8 cellular contexts compared by ENCODE assay signal in genomic region chr6:31462964-31463940, GRCh38. TPM values are rescaled to one million over a fixed set of nuclear protein-coding genes. Genes with fewer than 3 reads are reported as not detected.
DNase-seq lines count a peak whose midpoint lies in the region; ATAC-seq, FAIRE-seq and TF ChIP-seq lines count a peak whose summit lies in the region.

No MANE protein-coding gene starts in this region.

- CTCF ChIA-PET in HEK293T (lab: Yijun Ruan, JAX), result interaction anchor here (0.5 to 1.1 kb wide), 3 partner anchors 97 to 558 kb away, joined by 3 read pairs; no protein-coding TSS in a partner anchor

- peak; percentile 69 for FAIRE-seq in keratinocyte (lab: Jason Lieb, UNC)

- H3K4me3 ChIP-seq in keratinocyte (ENCODE audit: control insufficient read depth in 2 of 3, extremely low read depth in 1 of 3, insufficient read depth in 2 of 3, low read depth in 1 of 3, low read length in 3 of 3), result peak overlapping the region; percentile 45 to 69 (median 51)

- TF ChIP-seq CTCF in GM10266 (IDR thresholded peaks at IDR 0.05; ENCODE audit: control insufficient read depth, insufficient read depth, low read depth, missing control alignments) (no peak), keratinocyte (optimal IDR thresholded peaks at IDR 0.05 in 1 of 3, IDR thresholded peaks at IDR 0.05 in 1 of 3, conservative IDR thresholded peaks at IDR 0.05 in 1 of 3; ENCODE audit: extremely low read depth in 1 of 3, insufficient read depth in 2 of 3, low read length in 3 of 3) (no peak)

- ATAC-seq in HG03039 (IDR thresholded peaks at IDR 0.05; ENCODE audit: unreplicated experiment), result no peak

- H2AFZ ChIP-seq in keratinocyte (ENCODE audit: control insufficient read depth, low read length), result peak overlapping the region; percentile 91

- H3K9me1 ChIP-seq in keratinocyte (ENCODE audit: control insufficient read depth, extremely low read depth, insufficient read depth, low read length), result no peaks in the 10 kb centered on the region

- peak overlapping the region; percentile 70 for H3K27ac ChIP-seq in keratinocyte (ENCODE audit: control insufficient read depth, insufficient read depth, low read length)

- peaks cover 14% of the 10 kb centered on the region for H3K4me1 ChIP-seq in keratinocyte (ENCODE audit: control insufficient read depth, extremely low read depth, insufficient read depth, low read length)

- H3K36me3 ChIP-seq in keratinocyte (ENCODE audit: control insufficient read depth in 2 of 2, extremely low read depth in 1 of 2, insufficient read depth in 2 of 2, low read length in 2 of 2), result no peaks in the 10 kb centered on the region

- peak; percentile 94 for DNase-seq in GM10266 (ENCODE audit: extremely low spot score)
- DNase-seq in HEK293T (ENCODE audit: extremely low spot score), result peak; percentile 92
- DNase-seq in NCI-H1436 (lab: John Stamatoyannopoulos, UW), result peak; percentile 75
- DNase-seq in activated CD4-positive, alpha-beta T cell treated with anti-CD3 and anti-CD28 coated beads for 24 hours (ENCODE audit: low read depth in 2 of 2), result peak; percentile 79 to 84
- DNase-seq in cerebellum (ENCODE audit: low spot score), result peak; percentile 95
- DNase-seq in keratinocyte (ENCODE audit: low read depth, low spot score), result peak; percentile 69
- peak; percentile 79 for DNase-seq in stimulated activated CD4-positive, alpha-beta T cell treated with anti-CD3 and anti-CD28 coated beads, Interleukin-12 subunit alpha, Interleukin-12 subunit beta, amount 100 ng/mL, for 4 hours

- no peaks in the 10 kb centered on the region for H3K9me3 ChIP-seq in keratinocyte (ENCODE audit: control insufficient read depth, low read depth, low read length)

- peak overlapping the region; percentile 86 for H3K4me2 ChIP-seq in keratinocyte (ENCODE audit: control insufficient read depth, extremely low read depth, insufficient read depth, low read depth, low read length)

- peak overlapping the region; percentile 74 for H3K9ac ChIP-seq in keratinocyte (ENCODE audit: control insufficient read depth, extremely low read depth, insufficient read depth, low read length)

- no peaks in the 10 kb centered on the region for H3K79me2 ChIP-seq in keratinocyte (ENCODE audit: control insufficient read depth, insufficient read depth, low read length)

- no peaks in the 10 kb centered on the region for H4K20me1 ChIP-seq in keratinocyte (ENCODE audit: control insufficient read depth, extremely low read depth, insufficient read depth, low read length)

- no peaks in the 10 kb centered on the region for H3K27me3 ChIP-seq in keratinocyte (ENCODE audit: control insufficient read depth, extremely low read depth, insufficient read depth, low read length)

- POLR2A ChIA-PET in HEK293T (lab: Yijun Ruan, JAX), result interaction anchor here (0.6 to 1.9 kb wide), 9 partner anchors 8 to 288 kb away, joined by 3 to 7 read pairs (median 3); partner anchors contain the start of gene DDX39B

- dilution Hi-C loops in keratinocyte (cut with MboI; ENCODE audit: extremely low pct_ligation_motif_present, low sequenced_read_pairs), result no loop called here

TF ChIP-seq in HEK293T, 16 proteins besides CTCF, POLR2A, EP300 and RAD21:
- TF ChIP-seq L3MBTL2 (conservative IDR thresholded peaks at IDR 0.05) (0 out of 2 replicates have a peak, but pooled peaks have one; percentile 12), FOXM1 (IDR thresholded peaks at IDR 0.05; ENCODE audit: borderline replicate concordance) (no peak)

RNA-seq across cellular contexts. Expression of gene MICB, which starts 34.7 kb away (rescaled TPM):
- 0.36 TPM for total RNA-seq in cerebellum
- polyA plus RNA-seq in keratinocyte, result 6.0 to 18.1 TPM (median 8.6 TPM) in 3 replicates
- 0.69 TPM for polyA plus RNA-seq in keratinocyte (2011; ENCODE audit: low read depth)
- 6.2 and 8.3 TPM in 2 replicates for polyA plus RNA-seq in keratinocyte (2011; cell fraction: cytosol; rRNA removed)
- 7.2 and 7.6 TPM in 2 replicates for polyA plus RNA-seq in keratinocyte (2011; cell fraction: nucleus; rRNA removed)
- 1.4 and 10.3 TPM in 2 replicates for polyA plus RNA-seq in keratinocyte (2012; ENCODE audit: low replicate concordance)
- polyA minus RNA-seq in keratinocyte, result 8.9 to 25.9 TPM (median 9.9 TPM) in 3 replicates
- 10.2 TPM for polyA minus RNA-seq in keratinocyte (2011; cell fraction: cytosol; rRNA and poly(A)+ RNA removed)
- polyA minus RNA-seq in keratinocyte (2011; cell fraction: nucleus; rRNA and poly(A)+ RNA removed), result 3.2 and 7.9 TPM in 2 replicates

RNA-seq across cellular contexts. Expression of gene MICA, which starts 59.9 kb away (rescaled TPM):
- 2.7 TPM for total RNA-seq in cerebellum
- 59.9 to 81.8 TPM (median 67.7 TPM) in 3 replicates for polyA plus RNA-seq in keratinocyte
- polyA plus RNA-seq in keratinocyte (2011; ENCODE audit: low read depth), result 17.9 TPM
- polyA plus RNA-seq in keratinocyte (2011; cell fraction: cytosol; rRNA removed), result 57.5 and 58.6 TPM in 2 replicates
- 121 and 129 TPM in 2 replicates for polyA plus RNA-seq in keratinocyte (2011; cell fraction: nucleus; rRNA removed)
- polyA plus RNA-seq in keratinocyte (2012; ENCODE audit: low replicate concordance), result 45.3 and 55.8 TPM in 2 replicates
- 53.9 to 70.1 TPM (median 55.4 TPM) in 3 replicates for polyA minus RNA-seq in keratinocyte
- 43.4 TPM for polyA minus RNA-seq in keratinocyte (2011; cell fraction: cytosol; rRNA and poly(A)+ RNA removed)
- 49.2 and 72.2 TPM in 2 replicates for polyA minus RNA-seq in keratinocyte (2011; cell fraction: nucleus; rRNA and poly(A)+ RNA removed)
